12 cellular contexts compared by ENCODE assay signal in the genomic region with DNA sequence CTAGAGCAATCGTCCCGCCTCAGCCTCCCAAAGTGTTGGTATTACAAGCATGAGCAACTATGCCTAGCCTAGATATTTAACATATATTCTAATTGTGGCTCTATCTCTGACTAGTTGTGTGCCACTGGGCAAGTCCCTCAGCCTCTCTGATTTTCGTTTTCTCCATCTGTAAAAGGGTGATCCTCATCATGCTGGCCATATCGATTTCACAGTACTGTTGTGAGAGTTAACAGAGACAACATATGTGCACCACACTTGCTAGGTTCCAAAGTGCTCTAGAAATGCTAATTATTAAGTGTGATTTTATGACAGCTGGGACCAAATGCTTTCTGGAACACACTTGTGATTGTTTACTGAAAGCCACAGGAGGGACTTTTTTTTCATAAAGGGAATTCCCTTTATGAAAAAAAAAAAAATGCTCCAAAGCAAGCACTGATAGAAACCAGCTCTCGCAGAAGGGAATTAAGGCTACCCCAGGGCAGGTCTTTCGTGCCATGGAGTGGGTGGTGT.
DNase-seq lines count a peak whose midpoint lies in the region; ATAC-seq and TF ChIP-seq lines count a peak whose summit lies in the region.
"Had no signal": no experiment of that assay in that cellular context is flagged by ENCODE, and none has a peak within 500 bp of the region (broad histone marks: within the 10 kb centered on the region; RNA-seq: fewer than 3 reads in every experiment).

No MANE protein-coding gene starts in this region.

- no peaks in the 10 kb centered on the region for H3K9me2 ChIP-seq in SK-N-SH

- no peak overlapping the region for H3K4me3 ChIP-seq in SK-N-SH (ENCODE audit: low read depth in 2 of 2, low read length in 1 of 2)
- H3K4me3 ChIP-seq: esophagus squamous epithelium had no signal

- H3K9me3 ChIP-seq in SK-N-SH = no peaks in the 10 kb centered on the region
- H3K9me3 ChIP-seq: esophagus squamous epithelium had no signal

- peaks cover 20% of the 10 kb centered on the region for H3K36me3 Mint-ChIP-seq in activated T-helper 2 cell treated with anti-CD3 and anti-CD28 coated beads, Interferon-gamma antibody, Interleukin-2, Interleukin-4, amounts not matched to agents 10 μg/mL and 5 μg/mL and 100 μg/mL, durations not matched to agents 14 hours and 24 hours and 36 hours (ENCODE audit: low read depth)

- no peak overlapping the region for H3K4me2 ChIP-seq in SK-N-SH

- no peaks in the 10 kb centered on the region for H3F3A ChIP-seq in SK-N-SH (replicated peaks; ENCODE audit: insufficient read depth)

- peak; percentile 39 for DNase-seq in NCI-H1694 (lab: John Stamatoyannopoulos, UW)
- no peak for DNase-seq in activated gamma-delta T cell (lab: John Stamatoyannopoulos, UW)
- no peak for DNase-seq in left cardiac atrium
- DNase-seq in SK-N-SH = no peak
- no peak for DNase-seq in activated T-helper 2 cell treated with anti-CD3 and anti-CD28 coated beads, Interferon-gamma antibody, Interleukin-2, Interleukin-4, amounts not matched to agents 10 μg/mL and 5 μg/mL and 100 μg/mL, durations not matched to agents 14 hours and 24 hours and 36 hours (ENCODE audit: low spot score)
- DNase-seq: activated CD4-positive, alpha-beta T cell treated with anti-CD3 and anti-CD28 coated beads for 4 hours; DMS79; esophagus squamous epithelium; NCI-H1092 treated with DMSO at 0.1 percent for 48 hours had no signal

- no peak overlapping the region for H2AFZ ChIP-seq in SK-N-SH (ENCODE audit: low read depth)

- H3K4me1 Mint-ChIP-seq in activated T-helper 2 cell treated with anti-CD3 and anti-CD28 coated beads, Interferon-gamma antibody, Interleukin-2, Interleukin-4, amounts not matched to agents 10 μg/mL and 5 μg/mL and 100 μg/mL, durations not matched to agents 14 hours and 24 hours and 36 hours (ENCODE audit: low read depth) = peaks cover 18% of the 10 kb centered on the region

- H3K4me3 Mint-ChIP-seq in activated T-helper 2 cell treated with anti-CD3 and anti-CD28 coated beads, Interferon-gamma antibody, Interleukin-2, Interleukin-4, amounts not matched to agents 10 μg/mL and 5 μg/mL and 100 μg/mL, durations not matched to agents 14 hours and 24 hours and 36 hours (ENCODE audit: low read depth) = no peak overlapping the region

- TF ChIP-seq RAD21 in SK-N-SH (IDR thresholded peaks at IDR 0.05; ENCODE audit: low read length) = no peak

- TF ChIP-seq CTCF in SK-N-SH (IDR thresholded peaks at IDR 0.05) = no peak

- no peak overlapping the region for H3K9ac ChIP-seq in SK-N-SH

- no peak overlapping the region for H3K27ac ChIP-seq in SK-N-SH (ENCODE audit: low read depth in 2 of 2, low read length in 1 of 2)
- H3K27ac ChIP-seq: esophagus squamous epithelium had no signal

- H3K4me1 ChIP-seq in SK-N-SH (ENCODE audit: control insufficient read depth in 1 of 2, insufficient read depth in 2 of 2, low read depth in 1 of 2, low read length in 1 of 2) = no peaks in the 10 kb centered on the region
- H3K4me1 ChIP-seq: esophagus squamous epithelium had no signal

- H3K79me2 ChIP-seq in SK-N-SH (ENCODE audit: insufficient read depth) = no peaks in the 10 kb centered on the region

- intact Hi-C loops in left cardiac atrium (cut with DNase I) = no loop called here
- intact Hi-C loops in activated T-helper 2 cell treated with anti-CD3 and anti-CD28 coated beads, Interferon-gamma antibody, Interleukin-2, Interleukin-4, amounts not matched to agents 10 μg/mL and 5 μg/mL and 100 μg/mL, durations not matched to agents 14 hours and 24 hours and 36 hours (cut with micrococcal nuclease) = no loop called here

- POLR2A ChIA-PET in SK-N-SH (lab: Yijun Ruan, JAX) = no interaction called here

- H3K27me3 Mint-ChIP-seq in activated T-helper 2 cell treated with anti-CD3 and anti-CD28 coated beads, Interferon-gamma antibody, Interleukin-2, Interleukin-4, amounts not matched to agents 10 μg/mL and 5 μg/mL and 100 μg/mL, durations not matched to agents 14 hours and 24 hours and 36 hours (ENCODE audit: low read depth) = peaks cover 2% of the 10 kb centered on the region

- H4K20me1 ChIP-seq in SK-N-SH (ENCODE audit: insufficient read depth) = no peaks in the 10 kb centered on the region

- WGBS in SK-N-SH (ENCODE audit: low lambda C conversion rate) = 74% methylated on average over 6 of the region's 6 CpGs

- peaks cover 3 to 24% of the 10 kb centered on the region in 2 experiments for H3K36me3 ChIP-seq in SK-N-SH (replicated peaks in 1 of 2; ENCODE audit: control insufficient read depth in 1 of 2, insufficient read depth in 2 of 2, low read length in 1 of 2)

- no peaks in the 10 kb centered on the region for H3K9me3 Mint-ChIP-seq in activated T-helper 2 cell treated with anti-CD3 and anti-CD28 coated beads, Interferon-gamma antibody, Interleukin-2, Interleukin-4, amounts not matched to agents 10 μg/mL and 5 μg/mL and 100 μg/mL, durations not matched to agents 14 hours and 24 hours and 36 hours

- no peak overlapping the region for H3K27ac Mint-ChIP-seq in activated T-helper 2 cell treated with anti-CD3 and anti-CD28 coated beads, Interferon-gamma antibody, Interleukin-2, Interleukin-4, amounts not matched to agents 10 μg/mL and 5 μg/mL and 100 μg/mL, durations not matched to agents 14 hours and 24 hours and 36 hours

- peak; percentile 70 for ATAC-seq in GM18511 (IDR thresholded peaks at IDR 0.05; ENCODE audit: unreplicated experiment)
- ATAC-seq in GM19452 (IDR thresholded peaks at IDR 0.05; ENCODE audit: unreplicated experiment) = peak; percentile 84
- ATAC-seq in HG02943 (IDR thresholded peaks at IDR 0.05; ENCODE audit: low read depth, unreplicated experiment) = peak; percentile 57
- no peak for ATAC-seq in left cardiac atrium

- H3K27me3 ChIP-seq in SK-N-SH (ENCODE audit: insufficient read depth) = no peaks in the 10 kb centered on the region
- H3K27me3 ChIP-seq: esophagus squamous epithelium had no signal

- no peak for TF ChIP-seq EP300 in SK-N-SH (IDR thresholded peaks at IDR 0.05; ENCODE audit: borderline replicate concordance in 1 of 2, low read depth in 1 of 2, low read length in 1 of 2)

- CTCF ChIA-PET in SK-N-SH (lab: Yijun Ruan, JAX) = interaction anchor here (0.9 to 4.9 kb wide), 2 partner anchors 12 to 89 kb away, joined by 3 to 28 read pairs; no protein-coding TSS in a partner anchor

TF ChIP-seq in SK-N-SH, 30 proteins besides CTCF, POLR2A, EP300 and RAD21 (continues in another document):
- TF ChIP-seq GATA2 (CRISPR knock-in tag; IDR thresholded peaks at IDR 0.05) (no peak), ELF1 (IDR thresholded peaks at IDR 0.05) (no peak), TCF12 (IDR thresholded peaks at IDR 0.05) (no peak), REST (IDR thresholded peaks at IDR 0.05; ENCODE audit: low read depth, low read length) (no peak), TAF1 (IDR thresholded peaks at IDR 0.05; ENCODE audit: borderline replicate concordance, low read depth, low read length) (no peak), USF2 (IDR thresholded peaks at IDR 0.05; ENCODE audit: borderline replicate concordance, low read depth, low read length) (no peak), USF1 (IDR thresholded peaks at IDR 0.05; ENCODE audit: borderline replicate concordance, low read depth) (no peak), JUND (IDR thresholded peaks at IDR 0.05) (no peak), FOXM1 (IDR thresholded peaks at IDR 0.05; ENCODE audit: low read depth) (no peak)
- TF ChIP-seq, protein P1, sequence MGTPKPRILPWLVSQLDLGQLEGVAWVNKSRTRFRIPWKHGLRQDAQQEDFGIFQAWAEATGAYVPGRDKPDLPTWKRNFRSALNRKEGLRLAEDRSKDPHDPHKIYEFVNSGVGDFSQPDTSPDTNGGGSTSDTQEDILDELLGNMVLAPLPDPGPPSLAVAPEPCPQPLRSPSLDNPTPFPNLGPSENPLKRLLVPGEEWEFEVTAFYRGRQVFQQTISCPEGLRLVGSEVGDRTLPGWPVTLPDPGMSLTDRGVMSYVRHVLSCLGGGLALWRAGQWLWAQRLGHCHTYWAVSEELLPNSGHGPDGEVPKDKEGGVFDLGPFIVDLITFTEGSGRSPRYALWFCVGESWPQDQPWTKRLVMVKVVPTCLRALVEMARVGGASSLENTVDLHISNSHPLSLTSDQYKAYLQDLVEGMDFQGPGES (IDR thresholded peaks at IDR 0.05; ENCODE audit: low read depth, low read length) = no peak

Comparison
In these comparisons a context has a peak if more than half of its experiments do, and no peak if none do; other contexts are left out.
1. ATAC-seq: peak in GM18511 (single experiment), GM19452 (single experiment) and HG02943 (single experiment); none in left cardiac atrium (0 of 2).